In genomic region chr15:73851679-73852078, GRCh38 we compare ENCODE assay signal across 8 cellular contexts. TPM values are rescaled to one million over a fixed set of nuclear protein-coding genes. Genes with fewer than 3 reads are reported as not detected.
A peak's percentile ranks its signal among the peaks of the same experiment; 100 is the strongest.
DNase-seq lines count a peak whose midpoint lies in the region; TF ChIP-seq lines count a peak whose summit lies in the region.

No MANE protein-coding gene starts in this region.

- peak; percentile 44 for DNase-seq in GM19240 (ENCODE audit: insufficient read length, low spot score)
- DNase-seq in astrocyte of the cerebellum (ENCODE audit: low read depth): peak; percentile 65
- peak; percentile 79 for DNase-seq in myocyte (ENCODE audit: low read depth)
- no peak for DNase-seq in NCI-H748 treated with DMSO at 0.1 percent for 48 hours (lab: John Stamatoyannopoulos, UW)
- DNase-seq in vagina (ENCODE audit: extremely low spot score in 2 of 2): no peak
- DNase-seq in NCI-H524 (lab: John Stamatoyannopoulos, UW): no peak
- DNase-seq in left ventricle myocardium inferior: no peak

- H3K27ac ChIP-seq in vagina (no peak overlapping the region), left ventricle myocardium inferior (replicated peaks) (no peak overlapping the region)

- H3K36me3 ChIP-seq in vagina: no peaks in the 10 kb centered on the region
- H3K36me3 ChIP-seq in left ventricle myocardium inferior: no peaks in the 10 kb centered on the region

- in situ Hi-C loops in astrocyte of the cerebellum (cut with HindIII; ENCODE audit: low sequenced_read_pairs): no loop called here

- H3K27me3 ChIP-seq in vagina (no peaks in the 10 kb centered on the region), left ventricle myocardium inferior (ENCODE audit: low read depth) (peaks cover 13% of the 10 kb centered on the region)

- intact Hi-C loops in vagina (cut with DNase I) (no loop called here), left ventricle myocardium inferior (cut with micrococcal nuclease) (no loop called here)

- no peak for TF ChIP-seq POLR2A in vagina (IDR thresholded peaks at IDR 0.05)

- H3K4me1 ChIP-seq in vagina: no peaks in the 10 kb centered on the region
- H3K4me1 ChIP-seq in left ventricle myocardium inferior: peaks cover 16% of the 10 kb centered on the region

- H3K9me3 ChIP-seq in vagina (no peaks in the 10 kb centered on the region), left ventricle myocardium inferior (replicated peaks) (no peaks in the 10 kb centered on the region)

- no peak overlapping the region for H3K4me3 ChIP-seq in astrocyte of the cerebellum (ENCODE audit: low read depth, low read length)
- no peak overlapping the region for H3K4me3 ChIP-seq in vagina
- H3K4me3 ChIP-seq in left ventricle myocardium inferior: no peak overlapping the region

- TF ChIP-seq CTCF in astrocyte of the cerebellum (IDR thresholded peaks at IDR 0.05; ENCODE audit: low read depth, low read length, missing control alignments) (no peak), vagina (IDR thresholded peaks at IDR 0.05) (no peak), left ventricle myocardium inferior (IDR thresholded peaks at IDR 0.05; ENCODE audit: borderline replicate concordance) (no peak)

TF ChIP-seq in PFSK-1, 5 proteins besides CTCF, POLR2A, EP300 and RAD21:
- no peak for TF ChIP-seq SIN3A (IDR thresholded peaks at IDR 0.05; ENCODE audit: borderline replicate concordance, insufficient read depth, low read length)
- peak; percentile 96 to 97 for TF ChIP-seq REST (IDR thresholded peaks at IDR 0.05; ENCODE audit: insufficient read depth in 1 of 2, low read depth in 2 of 2, low read length in 2 of 2)

RNA-seq across cellular contexts. Expression of gene TBC1D21, which starts 21.7 kb away (rescaled TPM):
- polyA plus RNA-seq in PFSK-1 (2012; ENCODE audit: insufficient read length, low read depth): not detected
- total RNA-seq in myocyte (not detected in 2 replicates), vagina (not detected), left ventricle myocardium inferior (not detected)
- polyA plus RNA-seq in myocyte (2012): not detected

Comparison
In these comparisons a context has a peak if more than half of its experiments do, and no peak if none do; other contexts are left out.
1. DNase-seq: peak in GM19240 (single experiment), astrocyte of the cerebellum (single experiment) and myocyte (single experiment); none in NCI-H748 treated with DMSO at 0.1 percent for 48 hours (single experiment), vagina (0 of 2), NCI-H524 (0 of 2) and left ventricle myocardium inferior (single experiment).